Comparison of ENCODE assay signal across 9 cellular contexts in the genomic region with DNA sequence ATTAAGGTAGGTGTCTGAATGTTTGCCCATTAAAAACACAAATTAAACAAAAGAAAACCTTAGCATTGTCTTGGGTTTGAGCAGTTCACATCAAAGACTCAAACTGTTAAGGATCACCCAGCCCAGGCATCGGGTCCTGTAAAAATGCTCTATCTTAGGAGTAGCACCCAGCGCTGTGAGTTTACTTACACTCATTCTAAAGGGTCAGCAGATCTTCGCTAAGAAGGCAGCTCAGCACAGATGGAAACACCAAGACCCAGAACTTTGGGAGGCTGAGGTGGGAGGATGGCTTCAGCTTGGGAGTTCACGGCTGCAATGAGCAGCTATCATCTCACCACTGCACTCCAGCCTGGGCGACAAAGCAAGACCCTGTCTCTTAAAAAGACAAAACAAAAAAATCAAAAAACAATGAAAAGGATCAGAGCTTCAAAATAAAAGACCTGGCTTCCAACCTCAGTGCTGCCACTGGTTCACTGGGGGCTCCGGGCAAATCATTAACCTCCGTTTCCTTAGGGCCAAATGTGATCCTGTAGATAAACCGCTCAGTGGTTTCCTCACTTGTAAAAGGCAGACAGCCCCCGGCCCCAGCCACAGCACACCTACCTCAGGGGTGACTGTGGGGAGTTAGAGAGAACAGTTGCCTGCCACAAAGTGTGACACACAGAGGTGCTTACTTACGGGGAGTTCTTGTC. TPM values are rescaled to one million over a fixed set of nuclear protein-coding genes. Genes with fewer than 3 reads are reported as not detected.
DNase-seq lines count a peak whose midpoint lies in the region; ATAC-seq and TF ChIP-seq lines count a peak whose summit lies in the region.
"Had no signal": no experiment of that assay in that cellular context is flagged by ENCODE, and none has a peak within 500 bp of the region (broad histone marks: within the 10 kb centered on the region; RNA-seq: fewer than 3 reads in every experiment).

No MANE protein-coding gene starts in this region.

- H3K27ac Mint-ChIP-seq in activated CD4-positive, alpha-beta T cell treated with anti-CD3 and anti-CD28 coated beads, Interleukin-2, amount 10 ng/mL, durations not matched to agents 24 days and 14 days: peak overlapping the region; percentile 53
- no peak overlapping the region for H3K27ac Mint-ChIP-seq in glutamatergic neuron (ENCODE audit: unreplicated experiment)

- H3K23ac ChIP-seq in neuronal stem cell (ENCODE audit: low read depth, low read length, poor library complexity): no peak overlapping the region

- H3K9ac ChIP-seq in colonic mucosa (ENCODE audit: low read depth in 2 of 2, low read length in 2 of 2): peak overlapping the region in 1 of 2 donors; percentile 7
- H3K9ac ChIP-seq in neuronal stem cell (ENCODE audit: low read depth, low read length, poor library complexity): no peak overlapping the region

- H3K79me1 ChIP-seq in neuronal stem cell (ENCODE audit: low read depth, low read length): no peaks in the 10 kb centered on the region

- intact Hi-C loops in activated CD4-positive, alpha-beta T cell treated with anti-CD3 and anti-CD28 coated beads, Interleukin-2, amount 10 ng/mL, durations not matched to agents 24 days and 14 days (cut with micrococcal nuclease): no loop called here
- intact Hi-C loops in colonic mucosa (cut with DNase I): no loop called here

- no peak for ATAC-seq in HG02884 (IDR thresholded peaks at IDR 0.05; ENCODE audit: unreplicated experiment)
- ATAC-seq: A549 had no signal

- H2AK5ac ChIP-seq in neuronal stem cell (ENCODE audit: low read depth, low read length): no peak overlapping the region

- H3K4me3 ChIP-seq in colonic mucosa (no peak overlapping the region), neuronal stem cell (ENCODE audit: low read length in 2 of 2) (no peak overlapping the region)
- H3K4me3 ChIP-seq: A549 had no signal

- no peak for TF ChIP-seq CTCF in VCaP (conservative IDR thresholded peaks at IDR 0.05)
- no peak for TF ChIP-seq CTCF in colonic mucosa (IDR thresholded peaks at IDR 0.05)
- TF ChIP-seq CTCF in glutamatergic neuron (IDR thresholded peaks at IDR 0.05; ENCODE audit: partially characterized antibody, unreplicated experiment): no peak

- H3K4me3 Mint-ChIP-seq in activated CD4-positive, alpha-beta T cell treated with anti-CD3 and anti-CD28 coated beads, Interleukin-2, amount 10 ng/mL, durations not matched to agents 24 days and 14 days: peak overlapping the region; percentile 12
- H3K4me3 Mint-ChIP-seq in glutamatergic neuron (ENCODE audit: unreplicated experiment): no peak overlapping the region

- no CpG with 5 or more reads among the region's 10 CpGs for WGBS in neuronal stem cell (ENCODE audit: extremely low coverage in 2 of 2, insufficient read length in 2 of 2, insufficient replicate concordance in 1 of 2), 2 donors

- peaks cover 18% of the 10 kb centered on the region for H3K4me1 Mint-ChIP-seq in activated CD4-positive, alpha-beta T cell treated with anti-CD3 and anti-CD28 coated beads, Interleukin-2, amount 10 ng/mL, durations not matched to agents 24 days and 14 days
- peaks cover 1% of the 10 kb centered on the region for H3K4me1 Mint-ChIP-seq in glutamatergic neuron (ENCODE audit: low read depth, unreplicated experiment)

- H3K27me3 ChIP-seq in colonic mucosa (no peaks in the 10 kb centered on the region), neuronal stem cell (ENCODE audit: control insufficient read depth in 3 of 3, insufficient read depth in 3 of 3, low read depth in 1 of 3, low read length in 3 of 3) (no peaks in the 10 kb centered on the region)

- no peak overlapping the region for H4K8ac ChIP-seq in neuronal stem cell (ENCODE audit: low read depth, low read length)

- H3K36me3 ChIP-seq in colonic mucosa: peaks cover 13% of the 10 kb centered on the region
- peaks cover 51 to 97% of the 10 kb centered on the region in 2 donors for H3K36me3 ChIP-seq in neuronal stem cell (replicated peaks in 1 of 2; ENCODE audit: control insufficient read depth in 2 of 2, insufficient read depth in 2 of 2, low read length in 2 of 2)

- DNase-seq in activated CD4-positive, alpha-beta T cell treated with anti-CD3 and anti-CD28 coated beads, Interleukin-2, amount 10 ng/mL, durations not matched to agents 24 days and 14 days: peak; percentile 69
- no peak for DNase-seq in activated CD4-positive, alpha-beta T cell treated with anti-CD3 and anti-CD28 coated beads for 1 hour
- DNase-seq in colonic mucosa: no peak
- DNase-seq in stimulated activated CD8-positive, alpha-beta memory T cell treated with anti-CD3 and anti-CD28 coated beads, Interleukin-4, amount 100 ng/mL, for 24 hours (ENCODE audit: low read depth): peak; percentile 9
- DNase-seq in neuronal stem cell (ENCODE audit: low spot score): no peak
- DNase-seq in glutamatergic neuron: no peak

- H2BK5ac ChIP-seq in neuronal stem cell (ENCODE audit: low read length): no peak overlapping the region

- no peak overlapping the region for H3K4ac ChIP-seq in neuronal stem cell (ENCODE audit: low read length)

- H3K4me1 ChIP-seq in colonic mucosa: peaks cover 4% of the 10 kb centered on the region
- H3K4me1 ChIP-seq in neuronal stem cell (ENCODE audit: control insufficient read depth in 2 of 2, insufficient read depth in 1 of 2, low read depth in 1 of 2, low read length in 2 of 2): no peaks in the 10 kb centered on the region
- H3K4me1 ChIP-seq: A549 had no signal

- no peak overlapping the region for H2BK120ac ChIP-seq in neuronal stem cell (ENCODE audit: low read depth, low read length)

- no peaks in the 10 kb centered on the region for H3K9me3 ChIP-seq in colonic mucosa
- no peaks in the 10 kb centered on the region for H3K9me3 ChIP-seq in neuronal stem cell (replicated peaks in 1 of 2; ENCODE audit: control insufficient read depth in 2 of 2, insufficient read depth in 1 of 2, low read depth in 1 of 2, low read length in 2 of 2)
- H3K9me3 ChIP-seq: A549 had no signal

- H3K27ac ChIP-seq in VCaP: peak overlapping the region; percentile 83
- H3K27ac ChIP-seq in colonic mucosa: peak overlapping the region; percentile 42
- H3K27ac ChIP-seq in neuronal stem cell (replicated peaks; ENCODE audit: low read length): no peak overlapping the region
- H3K27ac ChIP-seq: A549 had no signal

- no peaks in the 10 kb centered on the region for H3K9me3 Mint-ChIP-seq in activated CD4-positive, alpha-beta T cell treated with anti-CD3 and anti-CD28 coated beads, Interleukin-2, amount 10 ng/mL, durations not matched to agents 24 days and 14 days
- H3K9me3 Mint-ChIP-seq in glutamatergic neuron (ENCODE audit: unreplicated experiment): peaks cover 4% of the 10 kb centered on the region

- no peak overlapping the region for H2BK15ac ChIP-seq in neuronal stem cell (ENCODE audit: low read length)

- H4K91ac ChIP-seq in neuronal stem cell (ENCODE audit: low read depth, low read length, poor library complexity): no peak overlapping the region

- H3K14ac ChIP-seq in neuronal stem cell (ENCODE audit: low read length): no peak overlapping the region

- H3K36me3 Mint-ChIP-seq in activated CD4-positive, alpha-beta T cell treated with anti-CD3 and anti-CD28 coated beads, Interleukin-2, amount 10 ng/mL, durations not matched to agents 24 days and 14 days (ENCODE audit: low read depth): peaks cover 77% of the 10 kb centered on the region
- peaks cover 5% of the 10 kb centered on the region for H3K36me3 Mint-ChIP-seq in glutamatergic neuron (ENCODE audit: unreplicated experiment)

- no peak overlapping the region for H3K18ac ChIP-seq in neuronal stem cell (ENCODE audit: low read length)

- no peak overlapping the region for H2AFZ ChIP-seq in neuronal stem cell (ENCODE audit: low read length)

- H2BK12ac ChIP-seq in neuronal stem cell (ENCODE audit: low read length): no peak overlapping the region

- no peak overlapping the region for H3K4me2 ChIP-seq in neuronal stem cell (ENCODE audit: insufficient read depth, low read length, poor library complexity, severe bottlenecking)
- H3K4me2 ChIP-seq: A549 had no signal

- no peaks in the 10 kb centered on the region for H3K27me3 Mint-ChIP-seq in activated CD4-positive, alpha-beta T cell treated with anti-CD3 and anti-CD28 coated beads, Interleukin-2, amount 10 ng/mL, durations not matched to agents 24 days and 14 days
- peaks cover 2% of the 10 kb centered on the region for H3K27me3 Mint-ChIP-seq in glutamatergic neuron (ENCODE audit: unreplicated experiment)

RNA-seq across cellular contexts. Expression of gene COG1, which starts 11.1 kb away (rescaled TPM):
- total RNA-seq in activated CD4-positive, alpha-beta T cell treated with anti-CD3 and anti-CD28 coated beads, Interleukin-2, amount 10 ng/mL, durations not matched to agents 24 days and 14 days: 30.0 and 32.7 TPM in 2 replicates
- total RNA-seq in colonic mucosa: 10 to 100 TPM; 41.0 to 41.2 TPM
- polyA plus RNA-seq in neuronal stem cell (2013, experiment 1 of 2): 22.7 TPM
- 25.4 TPM for polyA plus RNA-seq in neuronal stem cell (2013, experiment 2 of 2)
- total RNA-seq in glutamatergic neuron (ENCODE audit: unreplicated experiment): 43.1 TPM

RNA-seq across cellular contexts. Expression of gene SSTR2, which starts 39.1 kb away (rescaled TPM):
- total RNA-seq in activated CD4-positive, alpha-beta T cell treated with anti-CD3 and anti-CD28 coated beads, Interleukin-2, amount 10 ng/mL, durations not matched to agents 24 days and 14 days: 0.66 and 0.96 TPM in 2 replicates
- total RNA-seq in colonic mucosa (under 1 TPM; 0.74 to 0.90 TPM), glutamatergic neuron (ENCODE audit: unreplicated experiment) (78.2 TPM)
- 0.45 TPM for polyA plus RNA-seq in neuronal stem cell (2013, experiment 1 of 2)
- 0.50 TPM for polyA plus RNA-seq in neuronal stem cell (2013, experiment 2 of 2)

RNA-seq across cellular contexts. Expression of gene CPSF4L, which starts 57.7 kb away (rescaled TPM):
- total RNA-seq in activated CD4-positive, alpha-beta T cell treated with anti-CD3 and anti-CD28 coated beads, Interleukin-2, amount 10 ng/mL, durations not matched to agents 24 days and 14 days: not detected in 2 replicates
- total RNA-seq in colonic mucosa (not detected), glutamatergic neuron (ENCODE audit: unreplicated experiment) (0.44 TPM)
- polyA plus RNA-seq in neuronal stem cell (2013, experiment 1 of 2): not detected
- polyA plus RNA-seq in neuronal stem cell (2013, experiment 2 of 2): not detected

Comparison
In these comparisons a context has a peak if more than half of its experiments do, and no peak if none do; other contexts are left out.
1. DNase-seq: peak in activated CD4-positive, alpha-beta T cell treated with anti-CD3 and anti-CD28 coated beads, Interleukin-2, amount 10 ng/mL, durations not matched to agents 24 days and 14 days (single experiment) and stimulated activated CD8-positive, alpha-beta memory T cell treated with anti-CD3 and anti-CD28 coated beads, Interleukin-4, amount 100 ng/mL, for 24 hours (single experiment); none in activated CD4-positive, alpha-beta T cell treated with anti-CD3 and anti-CD28 coated beads for 1 hour (single experiment), colonic mucosa (single experiment), neuronal stem cell (single experiment) and glutamatergic neuron (single experiment).
2. RNA of gene SSTR2, which starts 39.1 kb away (total RNA-seq): 78.2 TPM in glutamatergic neuron (single experiment); 0.66 to 0.96 TPM in activated CD4-positive, alpha-beta T cell treated with anti-CD3 and anti-CD28 coated beads, Interleukin-2, amount 10 ng/mL, durations not matched to agents 24 days and 14 days and 0.74 to 0.90 TPM in colonic mucosa; every median in the first group is over 10 times any median in the second.